ENCODE assay signal across 11 cellular contexts in genomic region chr6:154164397-154164796, GRCh38.
DNase-seq lines count a peak whose midpoint lies in the region; ATAC-seq, FAIRE-seq and TF ChIP-seq lines count a peak whose summit lies in the region.
"Had no signal": no experiment of that assay in that cellular context is flagged by ENCODE, and none has a peak within 500 bp of the region (broad histone marks: within the 10 kb centered on the region; RNA-seq: fewer than 3 reads in every experiment).

No MANE protein-coding gene starts in this region.

- 60% methylated on average over 5 of the region's 5 CpGs for WGBS in GM12878 (ENCODE audit: insufficient coverage, insufficient replicate concordance, low lambda C conversion rate, missing lambda C conversion rate)
- 50 to 56% methylated on average over 5 of the region's 5 CpGs for WGBS in testis, 2 donors

- intact Hi-C loops in activated CD4-positive, alpha-beta memory T cell treated with anti-CD3 and anti-CD28 coated beads for 36 hours (cut with micrococcal nuclease) = no loop called here
- intact Hi-C loops in GM12878 (cut with micrococcal nuclease; ENCODE audit: unreplicated experiment) = no loop called here
- intact Hi-C loops in testis (cut with DNase I; ENCODE audit: low total_unique reads) = no loop called here

- no peak for TF ChIP-seq EP300 in GM12878 (IDR thresholded peaks at IDR 0.05; ENCODE audit: borderline replicate concordance in 1 of 2, control insufficient read depth in 1 of 2, low read depth in 2 of 2, low read length in 2 of 2)

- no peaks in the 10 kb centered on the region for H4K20me1 ChIP-seq in GM12878 (ENCODE audit: control insufficient read depth, insufficient read depth)

- RAD21 ChIA-PET in GM12878 (lab: Charles Lee; ENCODE audit: unreplicated experiment) = interaction anchor here (1.1 to 1.9 kb wide), 4 partner anchors 9 to 113 kb away, joined by 3 to 7 read pairs (median 4); no protein-coding TSS in a partner anchor

- H3K27me3 ChIP-seq in GM12878 (replicated peaks in 1 of 2; ENCODE audit: control insufficient read depth in 2 of 2, insufficient read depth in 2 of 2, low read length in 1 of 2) (no peaks in the 10 kb centered on the region), testis (no peaks in the 10 kb centered on the region)

- no peaks in the 10 kb centered on the region for H3K27me3 Mint-ChIP-seq in activated CD4-positive, alpha-beta memory T cell treated with anti-CD3 and anti-CD28 coated beads for 36 hours
- H3K27me3 Mint-ChIP-seq in activated CD4-positive, alpha-beta memory T cell treated with anti-CD3 and anti-CD28 coated beads, Interleukin-2, amount 10 ng/mL, durations not matched to agents 7 days and 5 days = no peaks in the 10 kb centered on the region

- no peak for DNase-seq in activated CD4-positive, alpha-beta memory T cell treated with anti-CD3 and anti-CD28 coated beads for 36 hours
- DNase-seq in activated CD4-positive, alpha-beta memory T cell treated with anti-CD3 and anti-CD28 coated beads, Interleukin-2, amount 10 ng/mL, durations not matched to agents 7 days and 5 days = no peak
- no peak for DNase-seq in GM12878 (ENCODE audit: low read depth, low spot score)
- DNase-seq in kidney glomerular epithelial cell (lab: John Stamatoyannopoulos, UW) = peak; percentile 35
- peak; percentile 66 for DNase-seq in testis
- DNase-seq in DMS114 treated with DMSO at 0.1 percent for 48 hours (lab: John Stamatoyannopoulos, UW; ENCODE audit: unreplicated experiment) = no peak
- DNase-seq: activated CD8-positive, alpha-beta memory T cell treated with anti-CD3 and anti-CD28 coated beads, Interleukin-2, amount 50 U/mL, for 4 hours; PC-9 had no signal

- peaks cover 25% of the 10 kb centered on the region for H3K4me1 ChIP-seq in GM12878 (ENCODE audit: control insufficient read depth, insufficient read depth, low read length)
- peaks cover 8% of the 10 kb centered on the region for H3K4me1 ChIP-seq in testis
- H3K4me1 ChIP-seq: A549 had no signal

- H3K4me1 Mint-ChIP-seq in activated CD4-positive, alpha-beta memory T cell treated with anti-CD3 and anti-CD28 coated beads for 36 hours (ENCODE audit: low read depth) = peaks cover 40% of the 10 kb centered on the region
- peaks cover 7% of the 10 kb centered on the region for H3K4me1 Mint-ChIP-seq in activated CD4-positive, alpha-beta memory T cell treated with anti-CD3 and anti-CD28 coated beads, Interleukin-2, amount 10 ng/mL, durations not matched to agents 7 days and 5 days

- H2AFZ ChIP-seq in GM12878 (ENCODE audit: control insufficient read depth, low read depth, low read length) = no peak overlapping the region
- H2AFZ ChIP-seq: PC-9 had no signal

- H3K79me2 ChIP-seq in GM12878 (ENCODE audit: control insufficient read depth, insufficient read depth, low read length) = peaks cover 7% of the 10 kb centered on the region

- peaks cover 23% of the 10 kb centered on the region for H3K36me3 Mint-ChIP-seq in activated CD4-positive, alpha-beta memory T cell treated with anti-CD3 and anti-CD28 coated beads for 36 hours
- peaks cover 16% of the 10 kb centered on the region for H3K36me3 Mint-ChIP-seq in activated CD4-positive, alpha-beta memory T cell treated with anti-CD3 and anti-CD28 coated beads, Interleukin-2, amount 10 ng/mL, durations not matched to agents 7 days and 5 days (ENCODE audit: low read depth)

- H3K36me3 ChIP-seq in GM12878 (ENCODE audit: control insufficient read depth in 2 of 2, insufficient read depth in 2 of 2, low read length in 1 of 2) (peaks cover 3 to 15% of the 10 kb centered on the region in 2 experiments; a peak in 3 of 4 replicates), testis (ENCODE audit: low read depth, missing control alignments) (no peaks in the 10 kb centered on the region)

- FAIRE-seq in GM12878 (lab: Jason Lieb, UNC) = no peak
- FAIRE-seq: A549 had no signal

- H3K9me3 ChIP-seq in GM12878 (replicated peaks; ENCODE audit: control insufficient read depth, insufficient read depth, low read length) (no peaks in the 10 kb centered on the region; the same call in 1 of the 3 replicates), testis (no peaks in the 10 kb centered on the region)
- H3K9me3 ChIP-seq: A549 had no signal

- TF ChIP-seq RAD21 in GM12878 (IDR thresholded peaks at IDR 0.05; ENCODE audit: insufficient read depth, low read depth, low read length) = no peak

- H3K27ac ChIP-seq in GM12878 (ENCODE audit: control insufficient read depth, insufficient read depth) = no peak overlapping the region
- H3K27ac ChIP-seq in testis = no peak overlapping the region
- H3K27ac ChIP-seq: A549, PC-9 had no signal

- POLR2A ChIA-PET in activated CD4-positive, alpha-beta memory T cell treated with anti-CD3 and anti-CD28 coated beads for 36 hours (lab: Charles Lee) = no interaction called here
- POLR2A ChIA-PET in activated CD4-positive, alpha-beta memory T cell treated with anti-CD3 and anti-CD28 coated beads, Interleukin-2, amount 10 ng/mL, durations not matched to agents 7 days and 5 days (lab: Charles Lee) = interaction anchor here (1.5 kb wide), 1 partner anchor 87 kb away, joined by 3 read pairs; no protein-coding TSS in a partner anchor
- POLR2A ChIA-PET in GM12878 (lab: Charles Lee) = no interaction called here

- TF ChIP-seq CTCF in GM12878 (IDR thresholded peaks at IDR 0.05 in 2 of 3, conservative IDR thresholded peaks at IDR 0.05 in 1 of 3; ENCODE audit: control insufficient read depth in 2 of 3, extremely low read depth in 1 of 3, insufficient read depth in 1 of 3, low read depth in 3 of 3, low read length in 3 of 3) = no peak
- no peak for TF ChIP-seq CTCF in testis (IDR thresholded peaks at IDR 0.05)

- no peak overlapping the region for H3K4me3 ChIP-seq in GM12878
- H3K4me3 ChIP-seq in testis = no peak overlapping the region
- H3K4me3 ChIP-seq: A549, PC-9 had no signal

- no peak for TF ChIP-seq POLR2A in GM12878 (IDR thresholded peaks at IDR 0.05; ENCODE audit: low read depth, low read length)
- TF ChIP-seq POLR2A in testis (IDR thresholded peaks at IDR 0.05) = no peak

- no peak overlapping the region for H3K9ac ChIP-seq in GM12878 (ENCODE audit: control insufficient read depth, insufficient read depth, low read length)

- no TSS peak for BruUV-seq in GM12878 (replicated peaks; lab: Mats Ljungman, UMichigan)

- in situ Hi-C loops in GM12878 (cut with MboI) = no loop called here

- SMC1A ChIA-PET in GM12878 (lab: Charles Lee; ENCODE audit: uncharacterized antibody, unreplicated experiment) = interaction anchor here (0.7 to 16.7 kb wide), 8 partner anchors 11 to 110 kb away, joined by 3 to 258 read pairs (median 4); no protein-coding TSS in a partner anchor

- H3K4me2 ChIP-seq in GM12878 (ENCODE audit: control insufficient read depth, insufficient read depth) = peak overlapping the region; percentile 65
- H3K4me2 ChIP-seq: A549, PC-9 had no signal

- CTCF ChIA-PET in activated CD4-positive, alpha-beta memory T cell treated with anti-CD3 and anti-CD28 coated beads for 36 hours (lab: Charles Lee) = interaction anchor here (1.3 to 3.6 kb wide), 5 partner anchors 10 to 511 kb away, joined by 3 to 19 read pairs (median 4); no protein-coding TSS in a partner anchor
- CTCF ChIA-PET in activated CD4-positive, alpha-beta memory T cell treated with anti-CD3 and anti-CD28 coated beads, Interleukin-2, amount 10 ng/mL, durations not matched to agents 7 days and 5 days (lab: Charles Lee) = interaction anchor here (1.2 to 2.5 kb wide), 3 partner anchors 9 to 113 kb away, joined by 3 to 9 read pairs (median 4); no protein-coding TSS in a partner anchor
- CTCF ChIA-PET in GM12878 (lab: Yijun Ruan, JAX) = interaction anchor here (0.8 to 1.0 kb wide), 3 partner anchors 26 to 112 kb away, joined by 3 read pairs; no protein-coding TSS in a partner anchor

- no peaks in the 10 kb centered on the region for H3K9me3 Mint-ChIP-seq in activated CD4-positive, alpha-beta memory T cell treated with anti-CD3 and anti-CD28 coated beads for 36 hours
- no peaks in the 10 kb centered on the region for H3K9me3 Mint-ChIP-seq in activated CD4-positive, alpha-beta memory T cell treated with anti-CD3 and anti-CD28 coated beads, Interleukin-2, amount 10 ng/mL, durations not matched to agents 7 days and 5 days

- no peak overlapping the region for H3K4me3 Mint-ChIP-seq in activated CD4-positive, alpha-beta memory T cell treated with anti-CD3 and anti-CD28 coated beads for 36 hours
- H3K4me3 Mint-ChIP-seq in activated CD4-positive, alpha-beta memory T cell treated with anti-CD3 and anti-CD28 coated beads, Interleukin-2, amount 10 ng/mL, durations not matched to agents 7 days and 5 days = no peak overlapping the region

- H3K27ac Mint-ChIP-seq in activated CD4-positive, alpha-beta memory T cell treated with anti-CD3 and anti-CD28 coated beads for 36 hours = peak overlapping the region; percentile 6
- no peak overlapping the region for H3K27ac Mint-ChIP-seq in activated CD4-positive, alpha-beta memory T cell treated with anti-CD3 and anti-CD28 coated beads, Interleukin-2, amount 10 ng/mL, durations not matched to agents 7 days and 5 days

- ATAC-seq in GM12878 (no peak), GM21367 (IDR thresholded peaks at IDR 0.05; ENCODE audit: unreplicated experiment) (no peak), GM18517 (IDR thresholded peaks at IDR 0.05; ENCODE audit: unreplicated experiment) (no peak)
- ATAC-seq: A549 had no signal

TF ChIP-seq in GM12878, 131 proteins besides CTCF, POLR2A, EP300 and RAD21:
- no peak for TF ChIP-seq USF1 (IDR thresholded peaks at IDR 0.05; ENCODE audit: borderline replicate concordance, extremely low read length, insufficient read depth, low read depth, low read length)
- no peak for TF ChIP-seq SIN3A (IDR thresholded peaks at IDR 0.05; ENCODE audit: low read depth, low read length)
- no peak for TF ChIP-seq KDM1A (IDR thresholded peaks at IDR 0.05; ENCODE audit: borderline replicate concordance)
- TF ChIP-seq FOXK2 (IDR thresholded peaks at IDR 0.05) = no peak
- TF ChIP-seq ZNF622 (IDR thresholded peaks at IDR 0.05) = no peak
- no peak for TF ChIP-seq NBN (IDR thresholded peaks at IDR 0.05)

Comparison
In these comparisons a context has a peak if more than half of its experiments do, and no peak if none do; other contexts are left out.
1. DNase-seq: peak in kidney glomerular epithelial cell (single experiment) and testis (single experiment); none in activated CD4-positive, alpha-beta memory T cell treated with anti-CD3 and anti-CD28 coated beads for 36 hours (single experiment), activated CD4-positive, alpha-beta memory T cell treated with anti-CD3 and anti-CD28 coated beads, Interleukin-2, amount 10 ng/mL, durations not matched to agents 7 days and 5 days (single experiment), GM12878 (single experiment) and DMS114 treated with DMSO at 0.1 percent for 48 hours (single experiment).